Comparison of ENCODE assay signal across 30 cellular contexts in genomic region chr14:58130121-58130782, GRCh38. TPM values are rescaled to one million over a fixed set of nuclear protein-coding genes. Genes with fewer than 3 reads are reported as not detected.
"Had no signal": no experiment of that assay in that cellular context is flagged by ENCODE, and none has a peak within 500 bp of the region (broad histone marks: within the 10 kb centered on the region; RNA-seq: fewer than 3 reads in every experiment).

No MANE protein-coding gene starts in this region.

- H3K27ac ChIP-seq: adrenal gland, brain microvascular endothelial cell, colonic mucosa, epithelial cell of prostate, esophagus squamous epithelium, gastrocnemius medialis, heart left ventricle, WERI-Rb-1 had no signal

- H3K9me3 ChIP-seq: adrenal gland, colonic mucosa, gastrocnemius medialis had no signal

- H3K4me1 ChIP-seq: colonic mucosa, esophagus squamous epithelium, gastrocnemius medialis had no signal

- H3K36me3 ChIP-seq: adrenal gland, brain microvascular endothelial cell, colonic mucosa, esophagus squamous epithelium, gastrocnemius medialis, WERI-Rb-1 had no signal

- H3K4me3 ChIP-seq: adrenal gland, colonic mucosa, esophagus squamous epithelium, gastrocnemius medialis, heart left ventricle had no signal

- H3K27me3 ChIP-seq: adrenal gland, brain microvascular endothelial cell, colonic mucosa, esophagus squamous epithelium, gastrocnemius medialis, heart left ventricle had no signal

- DNase-seq: activated B cell treated with CpG ODN at 0.5 μM for 24 hours; activated CD4-positive, alpha-beta T cell treated with anti-CD3 and anti-CD28 coated beads for 48 hours; activated CD4-positive, alpha-beta T cell treated with anti-CD3 and anti-CD28 coated beads, Interleukin-2, amount 50 U/mL, for 1 hour; activated CD4-positive, alpha-beta T cell treated with anti-CD3 and anti-CD28 coated beads, Interleukin-2, amount 50 U/mL, for 48 hours; activated CD8-positive, alpha-beta memory T cell treated with anti-CD3 and anti-CD28 coated beads for 24 hours; activated CD8-positive, alpha-beta T cell treated with anti-CD3 and anti-CD28 coated beads for 36 hours; activated effector memory CD4-positive, alpha-beta T cell treated with anti-CD3 and anti-CD28 coated beads, Interleukin-2, amount 50 U/mL, for 16 hours; activated naive CD4-positive, alpha-beta T cell treated with anti-CD3 and anti-CD28 coated beads for 36 hours; activated naive CD8-positive, alpha-beta T cell treated with anti-CD3 and anti-CD28 coated beads for 36 hours; activated naive CD8-positive, alpha-beta T cell treated with anti-CD3 and anti-CD28 coated beads, Interleukin-2, amount 50 U/mL, for 24 hours; activated T-cell treated with anti-CD3 and anti-CD28 coated beads, Interleukin-2, amount 50 U/mL, for 48 hours; adrenal gland; amygdala; brain microvascular endothelial cell; central memory CD4-positive, alpha-beta T cell; cerebellar nuclear complex; colonic mucosa; effector CD8-positive, alpha-beta T cell; esophagus squamous epithelium; foreskin fibroblast; gastrocnemius medialis; glutamatergic neuron; heart left ventricle; T-helper 1 cell; T-helper 17 cell; T1000; WERI-Rb-1 had no signal

- ATAC-seq: activated CD4-positive, CD25-positive, alpha-beta regulatory T cell treated with anti-CD3 and anti-CD28 coated beads, Interleukin-2, amount 50 U/mL, for 24 hours; activated CD8-positive, alpha-beta T cell treated with anti-CD3 and anti-CD28 coated beads for 36 hours; activated naive CD8-positive, alpha-beta T cell treated with anti-CD3 and anti-CD28 coated beads, Interleukin-2, amount 50 U/mL, for 24 hours; heart left ventricle; T-helper 17 cell had no signal

RNA-seq across cellular contexts. Expression of gene ARMH4, which starts 21.8 kb away (rescaled TPM):
- total RNA-seq: activated B cell treated with CpG ODN at 0.5 μM for 24 hours; activated CD8-positive, alpha-beta T cell treated with anti-CD3 and anti-CD28 coated beads for 36 hours; activated naive CD8-positive, alpha-beta T cell treated with anti-CD3 and anti-CD28 coated beads for 36 hours; activated T-helper 1 cell treated with anti-CD3 and anti-CD28 coated beads, Interleukin-12 subunit alpha, Interleukin-12 subunit beta, Interleukin-2, Interleukin-4 antibody, amounts not matched to agents 30 ng/mL and 10 ng/mL and 1 ng/mL, durations not matched to agents 14 hours and 24 hours and 36 hours; T-helper 17 cell had no signal
